1 cellular context compared by ENCODE assay signal in the genomic region with DNA sequence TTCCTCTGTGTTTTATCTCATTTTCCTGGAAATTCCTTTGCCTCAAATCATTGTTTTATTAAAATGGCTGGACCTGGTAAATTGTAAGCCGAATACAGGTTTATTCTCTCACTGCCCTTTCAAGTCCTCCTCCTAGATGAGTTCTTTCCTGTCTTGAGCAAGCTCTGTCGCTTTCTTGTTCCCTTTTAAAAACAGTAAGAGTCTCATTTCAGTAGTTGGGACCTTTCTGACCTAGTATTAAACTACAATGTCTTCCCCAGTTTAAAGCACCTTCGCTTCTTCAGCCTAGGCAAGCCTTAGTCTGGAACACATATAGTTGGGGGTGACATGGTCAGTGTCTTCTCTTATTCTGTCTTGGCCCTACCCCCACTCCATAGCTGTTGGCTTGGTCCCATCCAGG.
TF ChIP-seq lines count a peak whose summit lies in the region.

No MANE protein-coding gene starts in this region.

TF ChIP-seq in HepG2, 621 proteins besides CTCF, POLR2A, EP300 and RAD21:
- TF ChIP-seq HNRNPUL1 (IDR thresholded peaks at IDR 0.05; ENCODE audit: low read depth, low read length): no peak
- no peak for TF ChIP-seq ZNF225 (CRISPR knock-in tag; IDR thresholded peaks at IDR 0.05)
- TF ChIP-seq MLLT10 (CRISPR knock-in tag; IDR thresholded peaks at IDR 0.05): no peak
- TF ChIP-seq, protein P1, sequence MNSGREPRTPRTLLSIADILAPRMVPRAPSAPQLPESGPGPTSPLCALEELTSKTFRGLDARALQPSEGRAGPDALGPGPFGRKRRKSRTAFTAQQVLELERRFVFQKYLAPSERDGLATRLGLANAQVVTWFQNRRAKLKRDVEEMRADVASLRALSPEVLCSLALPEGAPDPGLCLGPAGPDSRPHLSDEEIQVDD (CRISPR knock-in tag; IDR thresholded peaks at IDR 0.05; ENCODE audit: borderline replicate concordance): no peak
- no peak for TF ChIP-seq ZNF101 (CRISPR knock-in tag; IDR thresholded peaks at IDR 0.05; ENCODE audit: borderline replicate concordance, low read depth)
- TF ChIP-seq ZBTB21 (CRISPR knock-in tag; IDR thresholded peaks at IDR 0.05): no peak
